2 cellular contexts compared by ENCODE assay signal in the genomic region with DNA sequence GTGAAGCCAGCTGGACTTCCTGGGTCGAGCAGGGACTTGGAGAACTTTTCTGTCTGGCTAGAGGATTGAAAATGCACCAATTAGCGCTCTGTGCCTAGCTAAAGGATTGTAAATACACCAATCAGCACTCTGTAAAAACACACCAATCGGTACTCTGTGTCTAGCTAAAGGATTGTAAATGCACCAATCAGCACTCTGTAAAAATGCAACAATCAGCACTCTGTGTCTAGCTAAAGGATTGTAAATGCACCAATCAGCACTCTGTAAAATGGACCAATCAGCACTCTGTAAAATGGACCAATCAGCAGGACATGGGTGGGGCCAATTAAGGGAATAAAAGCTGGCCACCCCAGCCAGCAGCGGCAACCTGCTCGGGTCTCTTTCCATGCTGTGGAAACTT.
TF ChIP-seq lines count a peak whose summit lies in the region.

No MANE protein-coding gene starts in this region.

TF ChIP-seq in A549, 52 proteins besides CTCF, POLR2A, EP300 and RAD21:
- peak; percentile 43 for TF ChIP-seq MAFK (IDR thresholded peaks at IDR 0.05; ENCODE audit: partially characterized antibody)

TF ChIP-seq in K562, 482 proteins besides CTCF, POLR2A, EP300 and RAD21:
- TF ChIP-seq ZNF316 (IDR thresholded peaks at IDR 0.05) (peak; percentile 61), NFYB (IDR thresholded peaks at IDR 0.05; ENCODE audit: extremely low read depth, insufficient read length) (peak; percentile 59)
